In the genomic region with DNA sequence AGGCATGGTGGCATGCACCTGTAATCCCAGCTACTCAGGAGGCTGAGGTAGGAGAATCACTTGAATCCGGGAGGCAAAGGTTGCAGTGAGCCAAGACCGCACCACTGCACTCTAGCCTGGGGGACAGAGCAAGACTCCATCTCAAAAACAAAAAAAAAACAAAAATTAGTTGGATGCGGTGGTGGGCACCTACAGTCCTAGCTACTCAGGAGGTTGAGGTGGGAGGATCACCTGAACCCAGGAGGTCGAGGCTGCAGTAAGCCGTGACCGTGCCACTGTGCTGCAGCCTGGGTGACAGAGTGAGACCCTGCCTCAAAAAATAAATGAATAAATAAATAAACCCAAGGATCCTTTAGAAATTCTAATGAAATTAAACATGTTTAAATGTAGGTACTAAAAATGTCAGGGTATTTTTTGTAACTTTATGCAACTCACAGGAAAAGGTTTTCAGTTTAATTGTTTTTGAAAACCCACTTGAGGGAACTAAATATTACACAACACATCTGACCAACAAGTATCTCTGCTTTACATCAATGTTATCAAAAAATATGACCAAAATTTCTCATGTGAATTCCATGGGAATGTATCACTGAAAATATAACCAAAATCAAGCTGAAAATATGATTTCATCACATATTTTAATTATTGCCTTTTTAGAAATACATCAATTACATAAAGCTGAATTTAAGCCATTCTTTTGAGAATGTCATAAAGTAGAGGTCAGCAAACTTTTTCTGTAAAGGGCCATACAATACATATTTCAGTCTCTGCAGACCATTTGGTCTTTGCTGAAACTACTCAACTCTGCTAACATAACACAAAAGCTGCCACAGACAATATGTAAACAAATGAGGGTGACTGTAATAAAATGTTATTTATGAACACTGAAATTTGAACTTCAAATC, we compare ENCODE assay signal across 20 cellular contexts. TPM values are rescaled to one million over a fixed set of nuclear protein-coding genes. Genes with fewer than 3 reads are reported as not detected.
DNase-seq lines count a peak whose midpoint lies in the region; ATAC-seq and TF ChIP-seq lines count a peak whose summit lies in the region.
"Had no signal": no experiment of that assay in that cellular context is flagged by ENCODE, and none has a peak within 500 bp of the region (broad histone marks: within the 10 kb centered on the region; RNA-seq: fewer than 3 reads in every experiment).

No MANE protein-coding gene starts in this region.

- no peaks in the 10 kb centered on the region for H3K27me3 ChIP-seq in psoas muscle (ENCODE audit: insufficient read depth in 3 of 3, low read length in 2 of 3)

- H3K27me3 Mint-ChIP-seq in HFFc6 (ENCODE audit: insufficient read depth) (no peaks in the 10 kb centered on the region; the same call in 1 of the 2 replicates), mesothelial cell of epicardium (ENCODE audit: low read depth) (no peaks in the 10 kb centered on the region), MCF 10A (ENCODE audit: insufficient read depth, unreplicated experiment) (no peaks in the 10 kb centered on the region)
- H3K27me3 Mint-ChIP-seq: activated T-helper 17 cell treated with anti-CD3 and anti-CD28 coated beads, Interleukin-2, amount 50 U/mL, for 72 hours; naive thymus-derived CD4-positive, alpha-beta T cell had no signal

- H3K4me3 Mint-ChIP-seq in HFFc6: no peak overlapping the region
- no peak overlapping the region for H3K4me3 Mint-ChIP-seq in mesothelial cell of epicardium
- H3K4me3 Mint-ChIP-seq in MCF 10A (ENCODE audit: unreplicated experiment): no peak overlapping the region
- H3K4me3 Mint-ChIP-seq: activated T-helper 17 cell treated with anti-CD3 and anti-CD28 coated beads, Interleukin-2, amount 50 U/mL, for 72 hours; naive thymus-derived CD4-positive, alpha-beta T cell had no signal

- H3K36me3 Mint-ChIP-seq in HFFc6 (ENCODE audit: low read depth): peaks cover 10% of the 10 kb centered on the region
- peaks cover 7% of the 10 kb centered on the region for H3K36me3 Mint-ChIP-seq in mesothelial cell of epicardium
- H3K36me3 Mint-ChIP-seq in MCF 10A (ENCODE audit: insufficient read depth, unreplicated experiment): peaks cover 32% of the 10 kb centered on the region

- peaks cover 9% of the 10 kb centered on the region for H3K4me1 Mint-ChIP-seq in HFFc6 (ENCODE audit: low read depth)
- no peaks in the 10 kb centered on the region for H3K4me1 Mint-ChIP-seq in mesothelial cell of epicardium
- no peaks in the 10 kb centered on the region for H3K4me1 Mint-ChIP-seq in MCF 10A (ENCODE audit: insufficient read depth, unreplicated experiment)

- no peaks in the 10 kb centered on the region for H3K36me3 ChIP-seq in psoas muscle (ENCODE audit: insufficient read depth in 1 of 2, low read depth in 1 of 2)

- no peak overlapping the region for H3K4me3 ChIP-seq in cardiac fibroblast (replicated peaks in 1 of 2; ENCODE audit: low read depth in 2 of 2, low read length in 2 of 2)
- H3K4me3 ChIP-seq in psoas muscle: no peak overlapping the region
- H3K4me3 ChIP-seq: GM12878, lower lobe of right lung had no signal

- intact Hi-C loops in MCF 10A (cut with micrococcal nuclease) (no loop called here), psoas muscle (cut with DNase I) (no loop called here)

- ATAC-seq in GM21367 (IDR thresholded peaks at IDR 0.05; ENCODE audit: unreplicated experiment) (no peak), psoas muscle (no peak)
- ATAC-seq: activated T-helper 17 cell treated with anti-CD3 and anti-CD28 coated beads, Interleukin-2, amount 50 U/mL, for 72 hours; GM12878; lower lobe of right lung; naive thymus-derived CD4-positive, alpha-beta T cell had no signal

- POLR2A ChIA-PET in MCF 10A (lab: Yijun Ruan, JAX): interaction anchor here (1.5 kb wide), 1 partner anchor 22 kb away, joined by 4 read pairs; no protein-coding TSS in a partner anchor

- TF ChIP-seq CTCF in HFFc6 (IDR thresholded peaks at IDR 0.05): no peak
- no peak for TF ChIP-seq CTCF in cardiac fibroblast (IDR thresholded peaks at IDR 0.05; ENCODE audit: low read depth, low read length)
- no peak for TF ChIP-seq CTCF in mesothelial cell of epicardium (IDR thresholded peaks at IDR 0.05; ENCODE audit: unreplicated experiment)
- no peak for TF ChIP-seq CTCF in MCF 10A (IDR thresholded peaks at IDR 0.05; ENCODE audit: unreplicated experiment)
- TF ChIP-seq CTCF in psoas muscle (IDR thresholded peaks at IDR 0.05): no peak

- peak; percentile 12 for DNase-seq in AG08395 (ENCODE audit: low spot score)
- no peak for DNase-seq in HFFc6
- DNase-seq in cardiac fibroblast (ENCODE audit: low read depth in 2 of 2): peak; percentile 32 to 56
- DNase-seq in mesothelial cell of epicardium (ENCODE audit: low spot score in 2 of 2, unreplicated experiment in 2 of 2): no peak
- DNase-seq in cerebellar cortex (ENCODE audit: low spot score): no peak
- no peak for DNase-seq in MCF 10A (ENCODE audit: unreplicated experiment)
- no peak for DNase-seq in psoas muscle
- DNase-seq: activated CD8-positive, alpha-beta memory T cell treated with anti-CD3 and anti-CD28 coated beads for 24 hours; Caco-2; caudate nucleus; effector memory CD4-positive, alpha-beta T cell; lower lobe of right lung; MM.1S; naive thymus-derived CD4-positive, alpha-beta T cell; NCI-H69; stimulated activated naive CD4-positive, alpha-beta T cell treated with Interleukin-2 at 50 U/mL for 16 hours; T-helper 1 cell had no signal

- BruUV-seq in MCF 10A (replicated peaks; lab: Mats Ljungman, UMichigan): no TSS peak

- peaks cover 17% of the 10 kb centered on the region for H3K4me1 ChIP-seq in psoas muscle
- H3K4me1 ChIP-seq: Caco-2 had no signal

- WGBS in psoas muscle, 3 donors: 87 to 93% (median 92%) methylated on average over 6 of the region's 6 CpGs

- CTCF ChIA-PET in MCF 10A (lab: Yijun Ruan, JAX): interaction anchor here (0.6 to 1.3 kb wide), 3 partner anchors 32 to 1352 kb away, joined by 3 to 5 read pairs (median 3); no protein-coding TSS in a partner anchor

- H3K27ac ChIP-seq in psoas muscle: no peak overlapping the region
- H3K27ac ChIP-seq: lower lobe of right lung had no signal

- H3K27ac Mint-ChIP-seq in HFFc6 (peak overlapping the region; percentile 21), mesothelial cell of epicardium (peak overlapping the region; percentile 30), MCF 10A (ENCODE audit: low read depth, unreplicated experiment) (no peak overlapping the region)
- H3K27ac Mint-ChIP-seq: activated T-helper 17 cell treated with anti-CD3 and anti-CD28 coated beads, Interleukin-2, amount 50 U/mL, for 72 hours had no signal

- no peaks in the 10 kb centered on the region for H3K9me3 ChIP-seq in psoas muscle
- H3K9me3 ChIP-seq: Caco-2, lower lobe of right lung had no signal

- no peaks in the 10 kb centered on the region for H3K9me3 Mint-ChIP-seq in HFFc6
- H3K9me3 Mint-ChIP-seq in mesothelial cell of epicardium: no peaks in the 10 kb centered on the region
- no peaks in the 10 kb centered on the region for H3K9me3 Mint-ChIP-seq in MCF 10A (ENCODE audit: unreplicated experiment)
- H3K9me3 Mint-ChIP-seq: activated T-helper 17 cell treated with anti-CD3 and anti-CD28 coated beads, Interleukin-2, amount 50 U/mL, for 72 hours; naive thymus-derived CD4-positive, alpha-beta T cell had no signal

RNA-seq across cellular contexts. Expression of gene UPF2, which starts 23.9 kb away (rescaled TPM):
- 10 to 100 TPM; 18.3 to 24.1 (median 22.0) TPM for total RNA-seq in HFFc6 (2021; fragmentation: NEBNext Ultra II Directional; extraction: Animal tissue kit (Norgen Biotek cat#: 25700))
- total RNA-seq in mesothelial cell of epicardium (25.4 to 26.8 TPM (median 26.4 TPM) in 3 replicates), MCF 10A (2022) (24.3 and 24.7 TPM in 2 replicates), psoas muscle (10 to 100 TPM; 18.9 to 35.1 (median 24.5) TPM)
- 10 to 100 TPM; 12.7 to 31.1 (median 20.1) TPM for polyA plus RNA-seq in psoas muscle

RNA-seq across cellular contexts. Expression of gene DHTKD1, which starts 50.1 kb away (rescaled TPM):
- 10 to 100 TPM; 10.2 to 15.1 (median 12.7) TPM for total RNA-seq in HFFc6 (2021; fragmentation: NEBNext Ultra II Directional; extraction: Animal tissue kit (Norgen Biotek cat#: 25700))
- total RNA-seq in mesothelial cell of epicardium: 22.0 to 22.9 TPM (median 22.9 TPM) in 3 replicates
- 16.0 and 17.3 TPM in 2 replicates for total RNA-seq in MCF 10A (2022)
- total RNA-seq in psoas muscle: 10 to 100 TPM; 14.1 to 31.7 (median 20.0) TPM
- 10 to 100 TPM in 1 of 3 donors, 1 to 10 TPM in 2; 5.8 to 10.4 (median 6.1) TPM for polyA plus RNA-seq in psoas muscle

Comparison
In these comparisons a context has a peak if more than half of its experiments do, and no peak if none do; other contexts are left out.
1. DNase-seq: peak in AG08395 (single experiment) and cardiac fibroblast (2 of 2); none in HFFc6 (single experiment), mesothelial cell of epicardium (0 of 2), cerebellar cortex (single experiment), MCF 10A (single experiment) and psoas muscle (0 of 2).